ENCODE assay signal across 18 cellular contexts in the genomic region with DNA sequence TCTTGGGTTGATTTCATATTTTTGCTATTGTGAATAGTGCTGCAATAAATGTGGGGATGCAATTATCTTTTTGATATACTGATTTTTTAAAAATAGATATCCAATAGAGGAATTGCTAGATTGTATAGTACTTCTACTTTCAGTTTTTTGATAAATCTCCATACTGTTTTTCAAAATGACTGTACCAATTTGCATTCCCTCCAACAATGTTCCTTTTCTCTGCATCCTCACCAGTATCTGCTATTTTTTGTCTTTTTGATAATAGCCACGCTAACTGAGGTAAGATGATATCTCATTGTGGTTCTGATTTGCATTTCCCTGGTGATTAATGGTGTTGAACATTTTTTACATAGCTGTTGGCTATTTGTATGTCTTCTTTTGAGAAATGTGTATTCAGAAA.
DNase-seq lines count a peak whose midpoint lies in the region; ATAC-seq, FAIRE-seq and TF ChIP-seq lines count a peak whose summit lies in the region.
"Had no signal": no experiment of that assay in that cellular context is flagged by ENCODE, and none has a peak within 500 bp of the region (broad histone marks: within the 10 kb centered on the region; RNA-seq: fewer than 3 reads in every experiment).

No MANE protein-coding gene starts in this region.

- no TSS peak for BruUV-seq in K562 (replicated peaks; lab: Mats Ljungman, UMichigan)

- no peaks in the 10 kb centered on the region for H3K36me3 Mint-ChIP-seq in endodermal cell (ENCODE audit: low read depth)

- intact Hi-C loops in K562 (cut with micrococcal nuclease), result no loop called here

- in situ Hi-C loops in K562 (cut with MboI), result no loop called here

- H3K27ac Mint-ChIP-seq in endodermal cell, result no peak overlapping the region
- H3K27ac Mint-ChIP-seq: B cell; CD4-positive, alpha-beta memory T cell had no signal

- no peaks in the 10 kb centered on the region for H3K4me1 Mint-ChIP-seq in endodermal cell
- H3K4me1 Mint-ChIP-seq: B cell; CD4-positive, alpha-beta memory T cell had no signal

- H3K9me1 ChIP-seq in K562 (ENCODE audit: control insufficient read depth, insufficient read depth, low read length), result no peaks in the 10 kb centered on the region

- no peak overlapping the region for H3K9ac ChIP-seq in K562 (ENCODE audit: insufficient read depth in 1 of 2, low read depth in 2 of 2, low read length in 2 of 2)
- no peak overlapping the region for H3K9ac ChIP-seq in endodermal cell (ENCODE audit: extremely low read depth, low read length, poor library complexity, severe bottlenecking)
- H3K9ac ChIP-seq: GM23248 had no signal

- no peak for FAIRE-seq in K562 (lab: Jason Lieb, UNC)
- FAIRE-seq: A204.1, GM12891, H54, HepG2, HTR-8/SVneo had no signal

- TF ChIP-seq EP300 in K562 (IDR thresholded peaks at IDR 0.05; ENCODE audit: low read length), result no peak

- H3K36me3 ChIP-seq in K562 (ENCODE audit: control insufficient read depth, insufficient read depth, low read length) (no peaks in the 10 kb centered on the region; the same call in 2 of the 3 replicates), endodermal cell (ENCODE audit: control insufficient read depth, insufficient read depth, low read length) (no peaks in the 10 kb centered on the region)

- no peak for TF ChIP-seq RAD21 in K562 (CRISPR knock-in tag; conservative IDR thresholded peaks at IDR 0.05 in 1 of 2, IDR thresholded peaks at IDR 0.05 in 1 of 2)

- H3K9me3 ChIP-seq in K562 (replicated peaks; ENCODE audit: control insufficient read depth, insufficient read depth, low read depth, low read length) (no peaks in the 10 kb centered on the region; the same call in 1 of the 2 replicates), endodermal cell (ENCODE audit: control insufficient read depth, low read length) (no peaks in the 10 kb centered on the region)

- CTCF ChIA-PET in K562 (lab: Yijun Ruan, JAX; ENCODE audit: low intra/inter-chr PET ratio), result no interaction called here

- TF ChIP-seq POLR2A in GM18505 (IDR thresholded peaks at IDR 0.05; ENCODE audit: borderline replicate concordance, extremely low read depth, insufficient read depth, insufficient read length) (no peak), K562 (conservative IDR thresholded peaks at IDR 0.05) (no peak)

- WGBS in K562 (ENCODE audit: insufficient coverage, low coverage, missing lambda C conversion rate), result 41% methylated on average over 1 of the region's 1 CpG
- 85% methylated on average over 1 of the region's 1 CpG; no CpG with 5 or more reads in 1 of the 2 experiments for WGBS in endodermal cell (ENCODE audit: insufficient coverage in 1 of 2, insufficient read length in 1 of 2), 2 experiments

- TF ChIP-seq CTCF in K562 (IDR thresholded peaks at IDR 0.05 in 2 of 3, conservative IDR thresholded peaks at IDR 0.05 in 1 of 3; ENCODE audit: insufficient read depth in 2 of 3, low read depth in 1 of 3, low read length in 3 of 3) (no peak), endodermal cell (conservative IDR thresholded peaks at IDR 0.05) (no peak)

- no peaks in the 10 kb centered on the region for H3K27me3 Mint-ChIP-seq in endodermal cell (ENCODE audit: insufficient read depth)
- H3K27me3 Mint-ChIP-seq: B cell; CD4-positive, alpha-beta memory T cell had no signal

- no peak overlapping the region for H3K4me3 Mint-ChIP-seq in endodermal cell
- H3K4me3 Mint-ChIP-seq: B cell; CD4-positive, alpha-beta memory T cell had no signal

- H2AFZ ChIP-seq in K562 (ENCODE audit: low read depth, low read length), result no peak overlapping the region
- H2AFZ ChIP-seq: GM23248 had no signal

- POLR2A ChIA-PET in K562 (lab: Yijun Ruan, JAX), result no interaction called here

- no peak overlapping the region for H3K4me2 ChIP-seq in K562 (ENCODE audit: insufficient read depth, low read length)

- H3K79me2 ChIP-seq in K562 (ENCODE audit: control insufficient read depth, insufficient read depth, low read length), result peaks cover 3% of the 10 kb centered on the region; the same call in 1 of the 3 replicates

- H3K9me3 Mint-ChIP-seq in endodermal cell, result peaks cover 2% of the 10 kb centered on the region

- no peak overlapping the region for H3K4me3 ChIP-seq in K562
- H3K4me3 ChIP-seq in endodermal cell (ENCODE audit: low read length), result no peak overlapping the region
- H3K4me3 ChIP-seq: GM23248 had no signal

- peak; percentile 52 for ATAC-seq in GM18505 (IDR thresholded peaks at IDR 0.05; ENCODE audit: unreplicated experiment)
- peak; percentile 59 for ATAC-seq in HG02938 (IDR thresholded peaks at IDR 0.05; ENCODE audit: unreplicated experiment)
- peak; percentile 72 for ATAC-seq in HG03565 (IDR thresholded peaks at IDR 0.05; ENCODE audit: unreplicated experiment)
- ATAC-seq in K562, result no peak
- ATAC-seq: HCT116, HepG2 had no signal

- DNase-seq in K562 (ENCODE audit: extremely low read depth in 1 of 4, low spot score in 3 of 4) (no peak), endodermal cell (no peak), RPMI8226 (no peak), NCI-H1105 treated with DMSO at 0.1 percent for 48 hours (lab: John Stamatoyannopoulos, UW) (no peak)
- DNase-seq: CD4-positive, alpha-beta memory T cell; DMS79; GM23248 had no signal

- no peaks in the 10 kb centered on the region for H3K27me3 ChIP-seq in K562 (ENCODE audit: control insufficient read depth in 2 of 2, insufficient read depth in 2 of 2, low read length in 2 of 2)
- no peaks in the 10 kb centered on the region for H3K27me3 ChIP-seq in endodermal cell (ENCODE audit: control insufficient read depth, insufficient read depth, low read length, poor library complexity, severe bottlenecking)

- H4K20me1 ChIP-seq in K562 (replicated peaks; ENCODE audit: control insufficient read depth, insufficient read depth, low read length), result no peaks in the 10 kb centered on the region

- no peaks in the 10 kb centered on the region for H3K4me1 ChIP-seq in K562 (replicated peaks in 1 of 2; ENCODE audit: control insufficient read depth in 2 of 2, insufficient read depth in 2 of 2, low read length in 2 of 2)
- H3K4me1 ChIP-seq in endodermal cell (ENCODE audit: control insufficient read depth, insufficient read depth, low read length), result no peaks in the 10 kb centered on the region

- H3K27ac ChIP-seq in K562 (ENCODE audit: extremely low read depth, low read depth, low read length), result no peak overlapping the region
- H3K27ac ChIP-seq in endodermal cell (ENCODE audit: low read depth, low read length), result no peak overlapping the region
- H3K27ac ChIP-seq: C4-2B, GM23248 had no signal

TF ChIP-seq in K562, 482 proteins besides CTCF, POLR2A, EP300 and RAD21:
- no peak for TF ChIP-seq NFXL1 (CRISPR knock-in tag; IDR thresholded peaks at IDR 0.05)
- peak; percentile 1 for TF ChIP-seq ZNF146 (CRISPR knock-in tag; IDR thresholded peaks at IDR 0.05; ENCODE audit: unreplicated experiment)
